ENCODE assay signal across 1 cellular context in the genomic region with DNA sequence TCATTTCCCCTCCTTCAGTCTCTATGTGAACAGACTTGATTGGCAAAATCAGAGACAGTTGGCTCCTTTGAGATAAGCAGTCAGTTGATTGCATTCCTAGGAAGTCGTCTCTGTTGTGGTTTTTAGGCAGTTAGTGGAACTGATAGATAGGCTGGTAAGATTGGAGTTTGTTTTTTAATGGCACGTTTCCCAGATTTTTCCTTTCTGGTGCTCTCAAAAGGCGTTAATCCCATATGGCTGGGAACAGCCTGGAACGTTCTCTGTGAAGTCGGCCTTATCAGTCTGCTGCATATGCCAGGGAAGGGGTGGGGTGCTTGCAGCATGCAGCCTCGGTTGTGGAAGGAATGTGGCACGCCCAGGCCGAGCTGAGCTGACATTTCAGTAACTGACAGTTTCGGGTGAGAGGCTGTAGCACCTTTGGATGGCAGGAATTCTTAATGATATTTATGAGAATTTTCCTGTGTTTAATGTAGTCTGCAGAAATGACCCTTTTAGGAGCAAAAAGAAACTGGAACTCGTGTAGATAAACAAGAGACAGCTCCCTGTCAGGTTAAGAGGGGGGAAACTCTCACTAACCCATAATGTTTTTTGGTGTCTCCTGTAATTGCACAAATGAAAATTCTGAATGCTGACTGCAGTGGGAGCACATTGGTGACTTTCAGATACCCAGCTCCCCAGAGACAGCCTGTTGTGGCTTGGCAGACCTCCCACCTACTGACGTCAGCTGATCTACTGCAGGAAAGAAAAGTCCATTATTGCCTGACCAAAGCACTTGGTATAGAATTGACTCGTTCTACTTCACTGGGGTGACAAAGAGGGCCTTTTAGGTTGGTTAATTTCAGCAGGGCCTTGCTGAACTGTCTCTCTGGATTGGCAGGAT.
TF ChIP-seq lines count a peak whose summit lies in the region.

No MANE protein-coding gene starts in this region.

TF ChIP-seq in K562, 482 proteins besides CTCF, POLR2A, EP300 and RAD21 (continued from another document and continues in another):
- TF ChIP-seq HMBOX1 (IDR thresholded peaks at IDR 0.05): 0 out of 2 replicates have a peak, but pooled peaks have one; percentile 36
- no peak for TF ChIP-seq POU5F1 (IDR thresholded peaks at IDR 0.05; ENCODE audit: borderline replicate concordance, low read depth, low read length, partially characterized antibody)
- TF ChIP-seq TFAP4 (CRISPR knock-in tag; IDR thresholded peaks at IDR 0.05; ENCODE audit: borderline replicate concordance): peak; percentile 79
- no peak for TF ChIP-seq SAFB (IDR thresholded peaks at IDR 0.05; ENCODE audit: borderline replicate concordance, low read depth, low read length)
- no peak for TF ChIP-seq ZKSCAN3 (CRISPR knock-in tag; IDR thresholded peaks at IDR 0.05)
- no peak; the same call in 1 of the 2 replicates for TF ChIP-seq XRCC3 (IDR thresholded peaks at IDR 0.05)
- TF ChIP-seq ELF4 (CRISPR knock-in tag; IDR thresholded peaks at IDR 0.05): peak; percentile 95
- peak; percentile 47; the same call in 1 of the 2 replicates for TF ChIP-seq MECOM (CRISPR knock-in tag; IDR thresholded peaks at IDR 0.05)
- peak; percentile 97 for TF ChIP-seq DACH1 (IDR thresholded peaks at IDR 0.05; ENCODE audit: partially characterized antibody)
- TF ChIP-seq KAT7 (CRISPR knock-in tag; IDR thresholded peaks at IDR 0.05; ENCODE audit: borderline replicate concordance): no peak
- TF ChIP-seq CC2D1A (IDR thresholded peaks at IDR 0.05): peak; percentile 97
- peak; percentile 100 for TF ChIP-seq BCOR (IDR thresholded peaks at IDR 0.05)
- no peak for TF ChIP-seq ZNF282 (CRISPR knock-in tag; IDR thresholded peaks at IDR 0.05)
- TF ChIP-seq VEZF1 (CRISPR knock-in tag; IDR thresholded peaks at IDR 0.05): peak; percentile 84
- 0 out of 2 replicates have a peak, but pooled peaks have one; percentile 73 for TF ChIP-seq TCF15 (CRISPR knock-in tag; IDR thresholded peaks at IDR 0.05)
- no peak for TF ChIP-seq ZNF764 (CRISPR knock-in tag; IDR thresholded peaks at IDR 0.05; ENCODE audit: low read depth)
- no peak for TF ChIP-seq E2F3 (CRISPR knock-in tag; IDR thresholded peaks at IDR 0.05)
- TF ChIP-seq, protein P1, sequence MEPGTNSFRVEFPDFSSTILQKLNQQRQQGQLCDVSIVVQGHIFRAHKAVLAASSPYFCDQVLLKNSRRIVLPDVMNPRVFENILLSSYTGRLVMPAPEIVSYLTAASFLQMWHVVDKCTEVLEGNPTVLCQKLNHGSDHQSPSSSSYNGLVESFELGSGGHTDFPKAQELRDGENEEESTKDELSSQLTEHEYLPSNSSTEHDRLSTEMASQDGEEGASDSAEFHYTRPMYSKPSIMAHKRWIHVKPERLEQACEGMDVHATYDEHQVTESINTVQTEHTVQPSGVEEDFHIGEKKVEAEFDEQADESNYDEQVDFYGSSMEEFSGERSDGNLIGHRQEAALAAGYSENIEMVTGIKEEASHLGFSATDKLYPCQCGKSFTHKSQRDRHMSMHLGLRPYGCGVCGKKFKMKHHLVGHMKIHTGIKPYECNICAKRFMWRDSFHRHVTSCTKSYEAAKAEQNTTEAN (CRISPR knock-in tag; IDR thresholded peaks at IDR 0.05): no peak
- TF ChIP-seq KLF10 (CRISPR knock-in tag; IDR thresholded peaks at IDR 0.05): no peak
- TF ChIP-seq E2F6 (IDR thresholded peaks at IDR 0.05; ENCODE audit: borderline replicate concordance in 1 of 2, extremely low read depth in 1 of 2, insufficient read depth in 1 of 2, insufficient read length in 1 of 2, low read depth in 1 of 2, low read length in 1 of 2, poor library complexity in 1 of 2, severe bottlenecking in 1 of 2): no peak
- no peak for TF ChIP-seq LARP7 (IDR thresholded peaks at IDR 0.05)
- no peak for TF ChIP-seq ZZZ3 (IDR thresholded peaks at IDR 0.05)
- TF ChIP-seq ZNF124 (CRISPR knock-in tag; IDR thresholded peaks at IDR 0.05): no peak
- peak in 1 of 2 experiments; percentile 30; a peak in 2 of 4 replicates for TF ChIP-seq FOXK2 (conservative IDR thresholded peaks at IDR 0.05 in 1 of 2, IDR thresholded peaks at IDR 0.05 in 1 of 2; ENCODE audit: low read depth in 2 of 2)
- TF ChIP-seq, protein P2, sequence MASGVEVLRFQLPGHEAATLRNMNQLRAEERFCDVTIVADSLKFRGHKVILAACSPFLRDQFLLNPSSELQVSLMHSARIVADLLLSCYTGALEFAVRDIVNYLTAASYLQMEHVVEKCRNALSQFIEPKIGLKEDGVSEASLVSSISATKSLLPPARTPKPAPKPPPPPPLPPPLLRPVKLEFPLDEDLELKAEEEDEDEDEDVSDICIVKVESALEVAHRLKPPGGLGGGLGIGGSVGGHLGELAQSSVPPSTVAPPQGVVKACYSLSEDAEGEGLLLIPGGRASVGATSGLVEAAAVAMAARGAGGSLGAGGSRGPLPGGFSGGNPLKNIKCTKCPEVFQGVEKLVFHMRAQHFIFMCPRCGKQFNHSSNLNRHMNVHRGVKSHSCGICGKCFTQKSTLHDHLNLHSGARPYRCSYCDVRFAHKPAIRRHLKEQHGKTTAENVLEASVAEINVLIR (CRISPR knock-in tag; IDR thresholded peaks at IDR 0.05): peak; percentile 63
- 0 out of 2 replicates have a peak, but pooled peaks have one; percentile 43 for TF ChIP-seq NFXL1 (CRISPR knock-in tag; IDR thresholded peaks at IDR 0.05)
- peak; percentile 62 for TF ChIP-seq HMGN3 (IDR thresholded peaks at IDR 0.05; ENCODE audit: borderline replicate concordance, extremely low read depth, insufficient read length, low read depth, low read length)
- no peak for TF ChIP-seq MIER1 (IDR thresholded peaks at IDR 0.05; ENCODE audit: low read depth)
- no peak for TF ChIP-seq SIN3B (IDR thresholded peaks at IDR 0.05; ENCODE audit: low read depth)
- peak; percentile 98 to 99 for TF ChIP-seq ARNT (IDR thresholded peaks at IDR 0.05)
- TF ChIP-seq NELFE (IDR thresholded peaks at IDR 0.05; ENCODE audit: insufficient read depth, insufficient read length): no peak
- peak; percentile 92 for TF ChIP-seq TRIM24 (IDR thresholded peaks at IDR 0.05)
- TF ChIP-seq CREB3 (tag; conservative IDR thresholded peaks at IDR 0.05; ENCODE audit: low read depth): peak; percentile 96
- TF ChIP-seq TRIM28 (IDR thresholded peaks at IDR 0.05): 0 out of 2 replicates have a peak, but pooled peaks have one; percentile 62
- TF ChIP-seq ZBTB7A (IDR thresholded peaks at IDR 0.05; ENCODE audit: borderline replicate concordance, control insufficient read depth, low read depth, low read length): no peak
- no peak; a peak in 1 of 4 replicates for TF ChIP-seq SRF (CRISPR knock-in tag; IDR thresholded peaks at IDR 0.05)
- TF ChIP-seq RREB1 (CRISPR knock-in tag; IDR thresholded peaks at IDR 0.05): no peak
- TF ChIP-seq LEF1 (IDR thresholded peaks at IDR 0.05): peak; percentile 100
- peak; percentile 97 for TF ChIP-seq DMBX1 (CRISPR knock-in tag; IDR thresholded peaks at IDR 0.05; ENCODE audit: borderline replicate concordance)
- TF ChIP-seq SMARCE1 (IDR thresholded peaks at IDR 0.05): peak; percentile 96
- no peak for TF ChIP-seq ZNF655 (CRISPR knock-in tag; IDR thresholded peaks at IDR 0.05)
- TF ChIP-seq SOX6 (IDR thresholded peaks at IDR 0.05): peak; percentile 100
- TF ChIP-seq ELK3 (CRISPR knock-in tag; IDR thresholded peaks at IDR 0.05): no peak
